ENCODE assay signal across 8 cellular contexts in genomic region chrX:81120936-81121351, GRCh38.
DNase-seq lines count a peak whose midpoint lies in the region; ATAC-seq and TF ChIP-seq lines count a peak whose summit lies in the region.

No MANE protein-coding gene starts in this region.

- ATAC-seq in GM19467 (IDR thresholded peaks at IDR 0.05; ENCODE audit: unreplicated experiment), result peak; percentile 45
- peak; percentile 53 for ATAC-seq in HG03565 (IDR thresholded peaks at IDR 0.05; ENCODE audit: unreplicated experiment)

- peak overlapping the region; percentile 55 for H3K9ac ChIP-seq in skeletal muscle satellite cell (ENCODE audit: low read depth, low read length)

- H3K9me3 ChIP-seq in SJCRH30 (replicated peaks) (no peaks in the 10 kb centered on the region), skeletal muscle satellite cell (replicated peaks; ENCODE audit: low read length) (no peaks in the 10 kb centered on the region)

- H3K27me3 ChIP-seq in SJCRH30 (no peaks in the 10 kb centered on the region), brain microvascular endothelial cell (replicated peaks) (no peaks in the 10 kb centered on the region), skeletal muscle satellite cell (ENCODE audit: control insufficient read depth, insufficient read depth, low read length) (peaks cover 7% of the 10 kb centered on the region)

- peak overlapping the region; percentile 69 for H3K4me3 ChIP-seq in SJCRH30
- peak overlapping the region; percentile 61 for H3K4me3 ChIP-seq in brain microvascular endothelial cell (ENCODE audit: low read depth, low read length)
- peak overlapping the region; percentile 75 for H3K4me3 ChIP-seq in skeletal muscle satellite cell (ENCODE audit: low read length)

- H3K27ac ChIP-seq in SJCRH30, result peak overlapping the region; percentile 36
- no peak overlapping the region for H3K27ac ChIP-seq in brain microvascular endothelial cell

- no peaks in the 10 kb centered on the region for H3K36me3 ChIP-seq in SJCRH30
- H3K36me3 ChIP-seq in brain microvascular endothelial cell (replicated peaks), result no peaks in the 10 kb centered on the region
- H3K36me3 ChIP-seq in skeletal muscle satellite cell (ENCODE audit: insufficient read depth, low read length), result no peaks in the 10 kb centered on the region

- H3K4me1 ChIP-seq in SJCRH30 (no peaks in the 10 kb centered on the region), skeletal muscle satellite cell (ENCODE audit: control insufficient read depth, insufficient read depth, low read length) (no peaks in the 10 kb centered on the region)

- H3K4me2 ChIP-seq in skeletal muscle satellite cell (ENCODE audit: low read length), result peak overlapping the region; percentile 85

- DNase-seq in DMS53 treated with DMSO at 0.1 percent for 48 hours (lab: John Stamatoyannopoulos, UW; ENCODE audit: unreplicated experiment) (peak; percentile 53), SJCRH30 (peak; percentile 38 to 67), brain microvascular endothelial cell (peak; percentile 27), inferior parietal cortex (ENCODE audit: extremely low spot score) (peak; percentile 70), GOT3 (lab: John Stamatoyannopoulos, UW) (no peak)

- in situ Hi-C loops in brain microvascular endothelial cell (cut with HindIII; ENCODE audit: low pct_ligation_motif_present, low sequenced_read_pairs), result no loop called here

- peak; percentile 74 for TF ChIP-seq CTCF in brain microvascular endothelial cell (IDR thresholded peaks at IDR 0.05; ENCODE audit: low read depth, low read length, missing control alignments)
